10 cellular contexts compared by ENCODE assay signal in genomic region chr7:69412331-69413146, GRCh38.
DNase-seq lines count a peak whose midpoint lies in the region; ATAC-seq and TF ChIP-seq lines count a peak whose summit lies in the region.
"Had no signal": no experiment of that assay in that cellular context is flagged by ENCODE, and none has a peak within 500 bp of the region (broad histone marks: within the 10 kb centered on the region; RNA-seq: fewer than 3 reads in every experiment).

No MANE protein-coding gene starts in this region.

- ATAC-seq in GM21786 (IDR thresholded peaks at IDR 0.05; ENCODE audit: unreplicated experiment) (peak; percentile 79), right cardiac atrium (peak; percentile 93 to 99), aorta (ENCODE audit: low FRiP score) (peak; percentile 68)

- TF ChIP-seq CTCF in PC-9 (conservative IDR thresholded peaks at IDR 0.05) (no peak), foreskin fibroblast (IDR thresholded peaks at IDR 0.05; ENCODE audit: low read depth, low read length) (no peak)

- H3K9me2 ChIP-seq in PC-9 (ENCODE audit: insufficient read depth): no peaks in the 10 kb centered on the region

- CTCF ChIA-PET in PC-9 (lab: Charles Lee): no interaction called here

- BruUV-seq in PC-9 (replicated peaks; lab: Mats Ljungman, UMichigan): no TSS peak

- H3K27me3 ChIP-seq in PC-9 (ENCODE audit: insufficient read depth, low read depth) (no peaks in the 10 kb centered on the region), right cardiac atrium (ENCODE audit: control insufficient read depth, insufficient read depth) (no peaks in the 10 kb centered on the region), aorta (ENCODE audit: control insufficient read depth in 1 of 2, insufficient read depth in 2 of 2, low read length in 1 of 2) (no peaks in the 10 kb centered on the region)
- H3K27me3 ChIP-seq: thyroid gland had no signal

- 24% methylated on average over 9 of the region's 9 CpGs for WGBS in right cardiac atrium
- 21 to 31% methylated on average over 9 of the region's 9 CpGs for WGBS in aorta, 2 donors

- H2AFZ ChIP-seq in PC-9: no peak overlapping the region

- H3K36me3 ChIP-seq in PC-9 (ENCODE audit: low read depth): no peaks in the 10 kb centered on the region
- no peaks in the 10 kb centered on the region for H3K36me3 ChIP-seq in aorta (ENCODE audit: control insufficient read depth in 1 of 2, insufficient read depth in 2 of 2, low read length in 1 of 2)
- H3K36me3 ChIP-seq: thyroid gland had no signal

- H3K27ac ChIP-seq in PC-9 (no peak overlapping the region), right cardiac atrium (ENCODE audit: low read length) (no peak overlapping the region), aorta (ENCODE audit: low read depth in 1 of 2, low read length in 2 of 2) (no peak overlapping the region)
- H3K27ac ChIP-seq: HL-60, thyroid gland had no signal

- H4K20me1 ChIP-seq in PC-9 (ENCODE audit: insufficient read depth): no peaks in the 10 kb centered on the region

- H3K4me3 ChIP-seq in PC-9: no peak overlapping the region
- no peak overlapping the region for H3K4me3 ChIP-seq in right cardiac atrium (ENCODE audit: low read length)
- no peak overlapping the region for H3K4me3 ChIP-seq in aorta (ENCODE audit: low read length in 2 of 2)
- no peak overlapping the region for H3K4me3 ChIP-seq in foreskin fibroblast (ENCODE audit: low read depth in 1 of 2, low read length in 2 of 2)
- H3K4me3 ChIP-seq: thyroid gland had no signal

- DNase-seq in ELR (ENCODE audit: low read depth) (peak; percentile 0), PC-9 (peak in 1 of 2 experiments; percentile 75), right cardiac atrium (peak in 2 of 3 donors; percentile 67 to 78), aorta (peak in 1 of 2 donors; percentile 62), AG08396 (ENCODE audit: low spot score) (no peak), NCI-H510A treated with DMSO at 0.1 percent for 48 hours (lab: John Stamatoyannopoulos, UW) (no peak), foreskin fibroblast (no peak)

- POLR2A ChIA-PET in PC-9 (lab: Charles Lee; ENCODE audit: unreplicated experiment): no interaction called here

- no peaks in the 10 kb centered on the region for H3K79me2 ChIP-seq in PC-9 (ENCODE audit: low read depth)

- intact Hi-C loops in PC-9 (cut with micrococcal nuclease; ENCODE audit: unreplicated experiment): no loop called here
- intact Hi-C loops in right cardiac atrium (cut with DNase I): loop anchor here in 1 of 4 donors (10.0 kb wide), 1 partner anchor 482 kb away; no protein-coding TSS in a partner anchor
- intact Hi-C loops in aorta (cut with DNase I): no loop called here

- H3K4me2 ChIP-seq in PC-9: peak overlapping the region; percentile 47

- H3K9me3 ChIP-seq in PC-9 (ENCODE audit: insufficient read depth, low read depth): no peaks in the 10 kb centered on the region; the same call in 1 of the 2 replicates
- no peaks in the 10 kb centered on the region for H3K9me3 ChIP-seq in right cardiac atrium (ENCODE audit: control insufficient read depth, low read length)
- H3K9me3 ChIP-seq in aorta (ENCODE audit: control insufficient read depth, low read length): no peaks in the 10 kb centered on the region
- H3K9me3 ChIP-seq: thyroid gland had no signal

- H3K4me1 ChIP-seq in PC-9 (replicated peaks; ENCODE audit: insufficient read depth) (peaks cover 11% of the 10 kb centered on the region; the same call in 1 of the 2 replicates), right cardiac atrium (ENCODE audit: control insufficient read depth, insufficient read depth, low read length) (peaks cover 1% of the 10 kb centered on the region), aorta (ENCODE audit: control insufficient read depth in 1 of 2, insufficient read depth in 2 of 2, low read length in 2 of 2) (no peaks in the 10 kb centered on the region)
- H3K4me1 ChIP-seq: thyroid gland had no signal

- no peaks in the 10 kb centered on the region for H3F3A ChIP-seq in PC-9 (ENCODE audit: insufficient read depth, low read depth)

Comparison
In these comparisons a context has a peak if more than half of its experiments do, and no peak if none do; other contexts are left out.
1. DNase-seq: peak in ELR (single experiment) and right cardiac atrium (2 of 3); none in AG08396 (single experiment), NCI-H510A treated with DMSO at 0.1 percent for 48 hours (single experiment) and foreskin fibroblast (0 of 2).
2. Peak in every context shown above with its lines, with median percentiles within 50 percentile points of each other: ATAC-seq.